In the genomic region with DNA sequence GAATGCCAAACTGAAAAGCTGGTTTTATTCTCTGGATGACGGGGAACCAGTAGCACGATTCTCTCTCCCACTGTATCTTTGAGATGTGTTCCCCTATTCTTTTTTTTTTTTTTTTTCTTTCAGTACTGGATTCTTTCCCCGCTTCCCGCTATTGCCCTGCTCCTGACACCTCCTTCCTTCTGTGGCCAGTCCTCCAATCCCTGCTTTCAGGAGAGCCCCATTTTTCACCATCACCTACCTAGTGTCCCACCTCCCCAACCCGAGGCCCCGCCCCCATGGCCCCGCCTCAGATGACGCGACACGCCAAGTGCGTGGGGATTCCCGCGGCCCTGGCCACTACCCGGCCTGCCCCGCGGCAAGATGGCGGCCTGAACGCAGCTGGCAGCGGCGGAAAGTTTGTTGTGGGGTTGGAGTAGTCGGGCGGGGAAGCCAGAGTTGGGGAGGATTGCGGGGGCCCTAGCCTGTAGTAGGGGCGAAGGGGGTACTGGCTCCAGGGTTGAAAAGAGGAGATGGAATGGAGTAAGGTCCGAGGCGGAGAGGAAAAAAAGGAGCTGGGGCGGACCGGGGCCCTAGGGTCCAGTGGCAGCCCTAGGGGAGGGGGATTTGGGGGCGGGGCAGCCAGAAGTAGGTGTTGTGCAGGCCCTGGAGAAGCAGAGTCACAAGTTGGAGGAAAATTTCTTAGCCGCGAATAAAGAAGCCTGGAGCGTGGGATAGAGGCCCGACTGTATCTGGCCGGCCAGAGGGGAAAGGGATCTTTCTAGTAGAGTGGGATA, we compare ENCODE assay signal across 1 cellular context.
TF ChIP-seq lines count a peak whose summit lies in the region.

A gene with protein sequence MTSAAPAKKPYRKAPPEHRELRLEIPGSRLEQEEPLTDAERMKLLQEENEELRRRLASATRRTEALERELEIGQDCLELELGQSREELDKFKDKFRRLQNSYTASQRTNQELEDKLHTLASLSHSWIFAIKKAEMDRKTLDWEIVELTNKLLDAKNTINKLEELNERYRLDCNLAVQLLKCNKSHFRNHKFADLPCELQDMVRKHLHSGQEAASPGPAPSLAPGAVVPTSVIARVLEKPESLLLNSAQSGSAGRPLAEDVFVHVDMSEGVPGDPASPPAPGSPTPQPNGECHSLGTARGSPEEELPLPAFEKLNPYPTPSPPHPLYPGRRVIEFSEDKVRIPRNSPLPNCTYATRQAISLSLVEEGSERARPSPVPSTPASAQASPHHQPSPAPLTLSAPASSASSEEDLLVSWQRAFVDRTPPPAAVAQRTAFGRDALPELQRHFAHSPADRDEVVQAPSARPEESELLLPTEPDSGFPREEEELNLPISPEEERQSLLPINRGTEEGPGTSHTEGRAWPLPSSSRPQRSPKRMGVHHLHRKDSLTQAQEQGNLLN (plus strand): TSS at position 336 of the 773 bp plus-strand sequence. CDS start 21,432 bp downstream, outside the sequence.

TF ChIP-seq in HepG2, 621 proteins besides CTCF, POLR2A, EP300 and RAD21 (continued from another document):
- TF ChIP-seq, protein P1, sequence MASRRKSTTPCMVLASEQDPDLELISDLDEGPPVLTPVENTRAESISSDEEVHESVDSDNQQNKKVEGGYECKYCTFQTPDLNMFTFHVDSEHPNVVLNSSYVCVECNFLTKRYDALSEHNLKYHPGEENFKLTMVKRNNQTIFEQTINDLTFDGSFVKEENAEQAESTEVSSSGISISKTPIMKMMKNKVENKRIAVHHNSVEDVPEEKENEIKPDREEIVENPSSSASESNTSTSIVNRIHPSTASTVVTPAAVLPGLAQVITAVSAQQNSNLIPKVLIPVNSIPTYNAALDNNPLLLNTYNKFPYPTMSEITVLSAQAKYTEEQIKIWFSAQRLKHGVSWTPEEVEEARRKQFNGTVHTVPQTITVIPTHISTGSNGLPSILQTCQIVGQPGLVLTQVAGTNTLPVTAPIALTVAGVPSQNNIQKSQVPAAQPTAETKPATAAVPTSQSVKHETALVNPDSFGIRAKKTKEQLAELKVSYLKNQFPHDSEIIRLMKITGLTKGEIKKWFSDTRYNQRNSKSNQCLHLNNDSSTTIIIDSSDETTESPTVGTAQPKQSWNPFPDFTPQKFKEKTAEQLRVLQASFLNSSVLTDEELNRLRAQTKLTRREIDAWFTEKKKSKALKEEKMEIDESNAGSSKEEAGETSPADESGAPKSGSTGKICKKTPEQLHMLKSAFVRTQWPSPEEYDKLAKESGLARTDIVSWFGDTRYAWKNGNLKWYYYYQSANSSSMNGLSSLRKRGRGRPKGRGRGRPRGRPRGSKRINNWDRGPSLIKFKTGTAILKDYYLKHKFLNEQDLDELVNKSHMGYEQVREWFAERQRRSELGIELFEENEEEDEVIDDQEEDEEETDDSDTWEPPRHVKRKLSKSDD (CRISPR knock-in tag; IDR thresholded peaks at IDR 0.05; ENCODE audit: low read depth) = peak; percentile 75; the same call in 1 of the 2 replicates
- peak; percentile 82 for TF ChIP-seq SALL2 (CRISPR knock-in tag; IDR thresholded peaks at IDR 0.05)
- peak; percentile 83; the same call in 1 of the 2 replicates for TF ChIP-seq ZNF501 (CRISPR knock-in tag; IDR thresholded peaks at IDR 0.05)
- TF ChIP-seq POLR2G (IDR thresholded peaks at IDR 0.05; ENCODE audit: low read depth, low read length) = peak; percentile 96
- TF ChIP-seq ZMYM3 (CRISPR knock-in tag; IDR thresholded peaks at IDR 0.05) = peak; percentile 71
- TF ChIP-seq, protein P2, sequence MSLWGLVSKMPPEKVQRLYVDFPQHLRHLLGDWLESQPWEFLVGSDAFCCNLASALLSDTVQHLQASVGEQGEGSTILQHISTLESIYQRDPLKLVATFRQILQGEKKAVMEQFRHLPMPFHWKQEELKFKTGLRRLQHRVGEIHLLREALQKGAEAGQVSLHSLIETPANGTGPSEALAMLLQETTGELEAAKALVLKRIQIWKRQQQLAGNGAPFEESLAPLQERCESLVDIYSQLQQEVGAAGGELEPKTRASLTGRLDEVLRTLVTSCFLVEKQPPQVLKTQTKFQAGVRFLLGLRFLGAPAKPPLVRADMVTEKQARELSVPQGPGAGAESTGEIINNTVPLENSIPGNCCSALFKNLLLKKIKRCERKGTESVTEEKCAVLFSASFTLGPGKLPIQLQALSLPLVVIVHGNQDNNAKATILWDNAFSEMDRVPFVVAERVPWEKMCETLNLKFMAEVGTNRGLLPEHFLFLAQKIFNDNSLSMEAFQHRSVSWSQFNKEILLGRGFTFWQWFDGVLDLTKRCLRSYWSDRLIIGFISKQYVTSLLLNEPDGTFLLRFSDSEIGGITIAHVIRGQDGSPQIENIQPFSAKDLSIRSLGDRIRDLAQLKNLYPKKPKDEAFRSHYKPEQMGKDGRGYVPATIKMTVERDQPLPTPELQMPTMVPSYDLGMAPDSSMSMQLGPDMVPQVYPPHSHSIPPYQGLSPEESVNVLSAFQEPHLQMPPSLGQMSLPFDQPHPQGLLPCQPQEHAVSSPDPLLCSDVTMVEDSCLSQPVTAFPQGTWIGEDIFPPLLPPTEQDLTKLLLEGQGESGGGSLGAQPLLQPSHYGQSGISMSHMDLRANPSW (CRISPR knock-in tag; IDR thresholded peaks at IDR 0.05; ENCODE audit: borderline replicate concordance) = 0 out of 2 replicates have a peak, but pooled peaks have one; percentile 34
- TF ChIP-seq, protein P3, sequence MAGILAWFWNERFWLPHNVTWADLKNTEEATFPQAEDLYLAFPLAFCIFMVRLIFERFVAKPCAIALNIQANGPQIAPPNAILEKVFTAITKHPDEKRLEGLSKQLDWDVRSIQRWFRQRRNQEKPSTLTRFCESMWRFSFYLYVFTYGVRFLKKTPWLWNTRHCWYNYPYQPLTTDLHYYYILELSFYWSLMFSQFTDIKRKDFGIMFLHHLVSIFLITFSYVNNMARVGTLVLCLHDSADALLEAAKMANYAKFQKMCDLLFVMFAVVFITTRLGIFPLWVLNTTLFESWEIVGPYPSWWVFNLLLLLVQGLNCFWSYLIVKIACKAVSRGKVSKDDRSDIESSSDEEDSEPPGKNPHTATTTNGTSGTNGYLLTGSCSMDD (CRISPR knock-in tag; IDR thresholded peaks at IDR 0.05) = no peak
- no peak for TF ChIP-seq ZNF20 (CRISPR knock-in tag; IDR thresholded peaks at IDR 0.05)
- TF ChIP-seq DNMT3B (CRISPR knock-in tag; conservative IDR thresholded peaks at IDR 0.05) = peak; percentile 92
- TF ChIP-seq, protein P4, sequence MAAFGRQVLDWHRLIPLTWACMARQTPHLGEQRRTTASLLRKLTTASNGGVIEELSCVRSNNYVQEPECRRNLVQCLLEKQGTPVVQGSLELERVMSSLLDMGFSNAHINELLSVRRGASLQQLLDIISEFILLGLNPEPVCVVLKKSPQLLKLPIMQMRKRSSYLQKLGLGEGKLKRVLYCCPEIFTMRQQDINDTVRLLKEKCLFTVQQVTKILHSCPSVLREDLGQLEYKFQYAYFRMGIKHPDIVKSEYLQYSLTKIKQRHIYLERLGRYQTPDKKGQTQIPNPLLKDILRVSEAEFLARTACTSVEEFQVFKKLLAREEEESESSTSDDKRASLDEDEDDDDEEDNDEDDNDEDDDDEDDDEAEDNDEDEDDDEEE (CRISPR knock-in tag; IDR thresholded peaks at IDR 0.05) = peak; percentile 44; the same call in 1 of the 2 replicates
- TF ChIP-seq GABPB1 (CRISPR knock-in tag; IDR thresholded peaks at IDR 0.05) = peak; percentile 75
- peak; percentile 38; the same call in 1 of the 2 replicates for TF ChIP-seq HDAC2 (CRISPR knock-in tag; IDR thresholded peaks at IDR 0.05)
- TF ChIP-seq, protein P5, sequence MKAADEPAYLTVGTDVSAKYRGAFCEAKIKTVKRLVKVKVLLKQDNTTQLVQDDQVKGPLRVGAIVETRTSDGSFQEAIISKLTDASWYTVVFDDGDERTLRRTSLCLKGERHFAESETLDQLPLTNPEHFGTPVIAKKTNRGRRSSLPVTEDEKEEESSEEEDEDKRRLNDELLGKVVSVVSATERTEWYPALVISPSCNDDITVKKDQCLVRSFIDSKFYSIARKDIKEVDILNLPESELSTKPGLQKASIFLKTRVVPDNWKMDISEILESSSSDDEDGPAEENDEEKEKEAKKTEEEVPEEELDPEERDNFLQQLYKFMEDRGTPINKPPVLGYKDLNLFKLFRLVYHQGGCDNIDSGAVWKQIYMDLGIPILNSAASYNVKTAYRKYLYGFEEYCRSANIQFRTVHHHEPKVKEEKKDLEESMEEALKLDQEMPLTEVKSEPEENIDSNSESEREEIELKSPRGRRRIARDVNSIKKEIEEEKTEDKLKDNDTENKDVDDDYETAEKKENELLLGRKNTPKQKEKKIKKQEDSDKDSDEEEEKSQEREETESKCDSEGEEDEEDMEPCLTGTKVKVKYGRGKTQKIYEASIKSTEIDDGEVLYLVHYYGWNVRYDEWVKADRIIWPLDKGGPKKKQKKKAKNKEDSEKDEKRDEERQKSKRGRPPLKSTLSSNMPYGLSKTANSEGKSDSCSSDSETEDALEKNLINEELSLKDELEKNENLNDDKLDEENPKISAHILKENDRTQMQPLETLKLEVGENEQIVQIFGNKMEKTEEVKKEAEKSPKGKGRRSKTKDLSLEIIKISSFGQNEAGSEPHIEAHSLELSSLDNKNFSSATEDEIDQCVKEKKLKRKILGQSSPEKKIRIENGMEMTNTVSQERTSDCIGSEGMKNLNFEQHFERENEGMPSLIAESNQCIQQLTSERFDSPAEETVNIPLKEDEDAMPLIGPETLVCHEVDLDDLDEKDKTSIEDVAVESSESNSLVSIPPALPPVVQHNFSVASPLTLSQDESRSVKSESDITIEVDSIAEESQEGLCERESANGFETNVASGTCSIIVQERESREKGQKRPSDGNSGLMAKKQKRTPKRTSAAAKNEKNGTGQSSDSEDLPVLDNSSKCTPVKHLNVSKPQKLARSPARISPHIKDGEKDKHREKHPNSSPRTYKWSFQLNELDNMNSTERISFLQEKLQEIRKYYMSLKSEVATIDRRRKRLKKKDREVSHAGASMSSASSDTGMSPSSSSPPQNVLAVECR (CRISPR knock-in tag; IDR thresholded peaks at IDR 0.05; ENCODE audit: borderline replicate concordance) = peak; percentile 88
- TF ChIP-seq TBX3 (IDR thresholded peaks at IDR 0.05; ENCODE audit: borderline replicate concordance) = no peak
- TF ChIP-seq CCAR2 (optimal IDR thresholded peaks at IDR 0.05; ENCODE audit: low read depth, low read length) = no peak
- no peak for TF ChIP-seq SNRNP70 (IDR thresholded peaks at IDR 0.05; ENCODE audit: low read depth, low read length)
- no peak for TF ChIP-seq RFX1 (IDR thresholded peaks at IDR 0.05)
- TF ChIP-seq HOXA7 (CRISPR knock-in tag; IDR thresholded peaks at IDR 0.05) = 0 out of 2 replicates have a peak, but pooled peaks have one; percentile 79
- no peak for TF ChIP-seq ATM (IDR thresholded peaks at IDR 0.05; ENCODE audit: borderline replicate concordance)
- TF ChIP-seq ZNF674 (CRISPR knock-in tag; IDR thresholded peaks at IDR 0.05; ENCODE audit: low read depth) = no peak
- TF ChIP-seq SIN3B (IDR thresholded peaks at IDR 0.05; ENCODE audit: low read length) = peak; percentile 86
- TF ChIP-seq TOPORS (CRISPR knock-in tag; IDR thresholded peaks at IDR 0.05) = 0 out of 2 replicates have a peak, but pooled peaks have one; percentile 57
- peak; percentile 83; the same call in 1 of the 2 replicates for TF ChIP-seq NRL (CRISPR knock-in tag; IDR thresholded peaks at IDR 0.05; ENCODE audit: borderline replicate concordance)
- TF ChIP-seq THYN1 (CRISPR knock-in tag; IDR thresholded peaks at IDR 0.05; ENCODE audit: borderline replicate concordance, low read depth) = no peak
- peak; percentile 71 for TF ChIP-seq SP4 (CRISPR knock-in tag; IDR thresholded peaks at IDR 0.05)
- TF ChIP-seq ETV5 (CRISPR knock-in tag; IDR thresholded peaks at IDR 0.05; ENCODE audit: borderline replicate concordance) = peak; percentile 49; the same call in 1 of the 2 replicates
- TF ChIP-seq ZNF160 (CRISPR knock-in tag; IDR thresholded peaks at IDR 0.05) = 0 out of 2 replicates have a peak, but pooled peaks have one; percentile 60
- peak; percentile 81 for TF ChIP-seq HNRNPLL (IDR thresholded peaks at IDR 0.05; ENCODE audit: low read depth, low read length, poor library complexity, severe bottlenecking)
- peak; percentile 33; the same call in 1 of the 2 replicates for TF ChIP-seq ZNF749 (CRISPR knock-in tag; IDR thresholded peaks at IDR 0.05; ENCODE audit: borderline replicate concordance)
- TF ChIP-seq, protein P6, sequence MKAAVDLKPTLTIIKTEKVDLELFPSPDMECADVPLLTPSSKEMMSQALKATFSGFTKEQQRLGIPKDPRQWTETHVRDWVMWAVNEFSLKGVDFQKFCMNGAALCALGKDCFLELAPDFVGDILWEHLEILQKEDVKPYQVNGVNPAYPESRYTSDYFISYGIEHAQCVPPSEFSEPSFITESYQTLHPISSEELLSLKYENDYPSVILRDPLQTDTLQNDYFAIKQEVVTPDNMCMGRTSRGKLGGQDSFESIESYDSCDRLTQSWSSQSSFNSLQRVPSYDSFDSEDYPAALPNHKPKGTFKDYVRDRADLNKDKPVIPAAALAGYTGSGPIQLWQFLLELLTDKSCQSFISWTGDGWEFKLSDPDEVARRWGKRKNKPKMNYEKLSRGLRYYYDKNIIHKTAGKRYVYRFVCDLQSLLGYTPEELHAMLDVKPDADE (CRISPR knock-in tag; IDR thresholded peaks at IDR 0.05) = no peak
- TF ChIP-seq NCOA2 (CRISPR knock-in tag; IDR thresholded peaks at IDR 0.05) = 0 out of 2 replicates have a peak, but pooled peaks have one; percentile 13
